18 cellular contexts compared by ENCODE assay signal in the genomic region with DNA sequence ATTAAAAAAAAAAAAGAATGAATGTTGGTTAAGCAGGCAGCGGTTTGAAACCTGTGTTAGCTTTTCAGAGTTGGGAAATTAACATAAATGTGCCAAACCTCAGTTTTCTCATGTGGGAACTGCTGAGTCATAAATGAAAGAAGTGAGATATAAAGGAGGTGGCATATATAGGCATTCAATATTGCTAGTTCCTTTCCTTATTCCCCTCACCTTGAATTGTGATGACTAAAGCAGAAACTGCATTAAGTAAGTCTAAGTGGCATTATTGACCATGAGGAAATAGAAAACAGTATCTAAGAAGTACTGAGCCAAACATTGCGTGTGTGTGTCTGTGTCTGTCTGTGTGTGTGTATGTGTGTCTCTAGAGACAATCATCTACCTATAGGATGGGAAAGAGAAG.
A peak's percentile ranks its signal among the peaks of the same experiment; 100 is the strongest.
DNase-seq lines count a peak whose midpoint lies in the region; ATAC-seq and TF ChIP-seq lines count a peak whose summit lies in the region.
"Had no signal": no experiment of that assay in that cellular context is flagged by ENCODE, and none has a peak within 500 bp of the region (broad histone marks: within the 10 kb centered on the region; RNA-seq: fewer than 3 reads in every experiment).

No MANE protein-coding gene starts in this region.

- H3K27me3 Mint-ChIP-seq in CD4-positive, alpha-beta T cell = no peaks in the 10 kb centered on the region
- H3K27me3 Mint-ChIP-seq in CD8-positive, alpha-beta memory T cell = peaks cover 0 to 2% of the 10 kb centered on the region in 2 donors

- POLR2A ChIA-PET in CD4-positive, alpha-beta T cell (lab: Charles Lee) = no interaction called here
- POLR2A ChIA-PET in CD8-positive, alpha-beta memory T cell (lab: Charles Lee) = no interaction called here

- H3K27ac ChIP-seq in CD4-positive, alpha-beta T cell (ENCODE audit: low read depth, low read length) = no peak overlapping the region
- no peak overlapping the region for H3K27ac ChIP-seq in CD8-positive, alpha-beta memory T cell (ENCODE audit: low read depth, low read length)
- H3K27ac ChIP-seq: heart right ventricle, HL-60, left lung, transverse colon had no signal

- no peaks in the 10 kb centered on the region for H3K4me1 ChIP-seq in CD8-positive, alpha-beta memory T cell (ENCODE audit: insufficient read depth, low read length)
- H3K4me1 ChIP-seq: heart right ventricle, left lung, transverse colon had no signal

- H3K27ac Mint-ChIP-seq in CD4-positive, alpha-beta T cell = no peak overlapping the region
- no peak overlapping the region for H3K27ac Mint-ChIP-seq in CD8-positive, alpha-beta memory T cell
- H3K27ac Mint-ChIP-seq: activated naive CD4-positive, alpha-beta T cell treated with anti-CD3 and anti-CD28 coated beads, Interleukin-2, amount 50 U/mL, for 72 hours; GM23338 had no signal

- no peak overlapping the region for H3K4me3 Mint-ChIP-seq in CD4-positive, alpha-beta T cell
- H3K4me3 Mint-ChIP-seq in CD8-positive, alpha-beta memory T cell = no peak overlapping the region
- H3K4me3 Mint-ChIP-seq: GM23338 had no signal

- no peak for TF ChIP-seq CTCF in CD4-positive, alpha-beta T cell (IDR thresholded peaks at IDR 0.05)

- ATAC-seq in GM18907 (IDR thresholded peaks at IDR 0.05; ENCODE audit: unreplicated experiment) = peak; percentile 98
- ATAC-seq in GM21717 (IDR thresholded peaks at IDR 0.05; ENCODE audit: unreplicated experiment) = peak; percentile 85
- peak; percentile 92 for ATAC-seq in HG03442 (IDR thresholded peaks at IDR 0.05; ENCODE audit: unreplicated experiment)
- no peak for ATAC-seq in CD4-positive, alpha-beta T cell (ENCODE audit: poor library complexity)
- ATAC-seq: GM23338, heart right ventricle, left lung had no signal

- peak; percentile 54 for DNase-seq in glomerular visceral epithelial cell (ENCODE audit: extremely low spot score)
- DNase-seq in NCI-H1930 (lab: John Stamatoyannopoulos, UW) = no peak
- DNase-seq in activated T-cell treated with anti-CD3 and anti-CD28 coated beads for 4 hours = no peak
- no peak for DNase-seq in CD4-positive, alpha-beta T cell
- DNase-seq in CD8-positive, alpha-beta memory T cell = no peak
- DNase-seq: activated CD8-positive, alpha-beta memory T cell treated with anti-CD3 and anti-CD28 coated beads for 24 hours; cerebellar nuclear complex; heart right ventricle; left lung; NCI-H446; small intestine; transverse colon had no signal

- peaks cover 3% of the 10 kb centered on the region for H3K27me3 ChIP-seq in CD4-positive, alpha-beta T cell (ENCODE audit: control insufficient read depth, insufficient read depth, low read length)
- no peaks in the 10 kb centered on the region for H3K27me3 ChIP-seq in CD8-positive, alpha-beta memory T cell (ENCODE audit: insufficient read depth, low read length, poor library complexity, severe bottlenecking)
- H3K27me3 ChIP-seq: heart right ventricle, left lung, transverse colon had no signal

- H3K9me3 ChIP-seq in CD4-positive, alpha-beta T cell (ENCODE audit: control insufficient read depth, low read length) = no peaks in the 10 kb centered on the region
- H3K9me3 ChIP-seq in CD8-positive, alpha-beta memory T cell (ENCODE audit: low read length) = no peaks in the 10 kb centered on the region
- H3K9me3 ChIP-seq: left lung, transverse colon had no signal

- H3K36me3 Mint-ChIP-seq in CD4-positive, alpha-beta T cell (ENCODE audit: low read depth) = no peaks in the 10 kb centered on the region
- no peaks in the 10 kb centered on the region for H3K36me3 Mint-ChIP-seq in CD8-positive, alpha-beta memory T cell
- H3K36me3 Mint-ChIP-seq: activated naive CD4-positive, alpha-beta T cell treated with anti-CD3 and anti-CD28 coated beads, Interleukin-2, amount 50 U/mL, for 72 hours had no signal

- H3K9me3 Mint-ChIP-seq in CD4-positive, alpha-beta T cell = peaks cover 10% of the 10 kb centered on the region
- H3K9me3 Mint-ChIP-seq in CD8-positive, alpha-beta memory T cell = peaks cover 0 to 6% (median 5%) of the 10 kb centered on the region in 5 donors

- intact Hi-C loops in CD4-positive, alpha-beta T cell (cut with DNase I, micrococcal nuclease) = no loop called here

- CTCF ChIA-PET in CD4-positive, alpha-beta T cell (lab: Charles Lee) = no interaction called here
- CTCF ChIA-PET in CD8-positive, alpha-beta memory T cell (lab: Charles Lee) = no interaction called here

- H3K36me3 ChIP-seq in CD8-positive, alpha-beta memory T cell (ENCODE audit: insufficient read depth, low read length) = no peaks in the 10 kb centered on the region
- H3K36me3 ChIP-seq: heart right ventricle, left lung, transverse colon had no signal

- no peak overlapping the region for H3K4me3 ChIP-seq in CD8-positive, alpha-beta memory T cell (ENCODE audit: low read length)
- H3K4me3 ChIP-seq: GM23338, heart right ventricle, left lung, transverse colon had no signal

- H3K4me1 Mint-ChIP-seq in CD4-positive, alpha-beta T cell (ENCODE audit: low read depth) = no peaks in the 10 kb centered on the region
- H3K4me1 Mint-ChIP-seq in CD8-positive, alpha-beta memory T cell = no peaks in the 10 kb centered on the region
